In the genomic region with DNA sequence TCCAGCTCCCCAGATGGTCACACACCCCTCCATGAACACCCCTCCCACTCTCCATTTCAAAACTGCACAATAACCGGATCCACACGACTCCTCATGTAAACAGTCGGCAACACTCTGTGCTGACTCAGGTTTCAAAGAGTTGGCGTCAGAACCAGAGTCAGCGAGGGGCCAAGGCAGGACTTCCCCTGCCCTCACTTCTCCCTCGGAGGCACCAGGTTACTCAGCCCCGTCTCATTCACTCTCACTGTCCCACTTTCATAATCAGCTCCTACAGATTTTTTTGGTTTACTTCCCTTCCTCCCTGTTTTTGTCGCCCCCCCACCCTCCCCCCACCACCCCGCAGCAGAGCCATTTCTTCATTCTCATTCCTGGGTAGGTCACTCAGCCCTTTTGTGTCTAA, we compare ENCODE assay signal across 11 cellular contexts. TPM values are rescaled to one million over a fixed set of nuclear protein-coding genes. Genes with fewer than 3 reads are reported as not detected.
DNase-seq lines count a peak whose midpoint lies in the region; ATAC-seq, FAIRE-seq and TF ChIP-seq lines count a peak whose summit lies in the region.
"Had no signal": no experiment of that assay in that cellular context is flagged by ENCODE, and none has a peak within 500 bp of the region (broad histone marks: within the 10 kb centered on the region; RNA-seq: fewer than 3 reads in every experiment).

No MANE protein-coding gene starts in this region.

- no peak for TF ChIP-seq POLR2A in A549 (IDR thresholded peaks at IDR 0.05; ENCODE audit: low read length)

- H3K9me3 ChIP-seq in A549 (no peaks in the 10 kb centered on the region), Caco-2 (no peaks in the 10 kb centered on the region)
- H3K9me3 ChIP-seq: breast epithelium had no signal

- H3K4me1 Mint-ChIP-seq in T-cell = peaks cover 25 to 48% (median 28%) of the 10 kb centered on the region in 3 donors
- no peaks in the 10 kb centered on the region for H3K4me1 Mint-ChIP-seq in Caco-2 (ENCODE audit: low read depth, unreplicated experiment)

- peak; percentile 10 to 42 for DNase-seq in A549 (ENCODE audit: low read depth in 1 of 2, low spot score in 1 of 2)
- peak; percentile 39 for DNase-seq in GM03348 (ENCODE audit: low spot score)
- DNase-seq in T-cell = no peak
- peak; percentile 62 for DNase-seq in fibroblast of peridontal ligament (ENCODE audit: extremely low read depth)
- no peak for DNase-seq in NCI-H2227 treated with DMSO at 0.1 percent for 48 hours (lab: John Stamatoyannopoulos, UW)
- no peak for DNase-seq in activated CD8-positive, alpha-beta memory T cell treated with anti-CD3 and anti-CD28 coated beads, Interleukin-2, amount 50 U/mL, for 4 hours
- DNase-seq in Caco-2 = no peak
- DNase-seq: NCI-H187 had no signal

- H3K27me3 Mint-ChIP-seq in T-cell = peaks cover 0 to 4% of the 10 kb centered on the region in 2 donors
- H3K27me3 Mint-ChIP-seq in Caco-2 (ENCODE audit: insufficient read depth, unreplicated experiment) = no peaks in the 10 kb centered on the region

- WGBS in A549 (ENCODE audit: missing lambda C conversion rate) = 14% methylated on average over 8 of the region's 9 CpGs

- H3K4me1 ChIP-seq in A549 (peaks cover 22% of the 10 kb centered on the region; the same call in 2 of the 3 replicates), Caco-2 (no peaks in the 10 kb centered on the region)
- H3K4me1 ChIP-seq: breast epithelium had no signal

- POLR2A ChIA-PET in A549 (lab: Yijun Ruan, JAX) = no interaction called here
- POLR2A ChIA-PET in T-cell (lab: Charles Lee) = interaction anchor here in 1 of 2 donors (0.6 kb wide), 1 partner anchor 81 kb away, joined by 3 read pairs; no protein-coding TSS in a partner anchor
- POLR2A ChIA-PET in Caco-2 (lab: Charles Lee) = no interaction called here

- TF ChIP-seq EP300 in A549 (IDR thresholded peaks at IDR 0.05) = no peak

- intact Hi-C loops in Caco-2 (cut with micrococcal nuclease; ENCODE audit: unreplicated experiment) = no loop called here

- no TSS peak for BruUV-seq in Caco-2 (replicated peaks; lab: Mats Ljungman, UMichigan)

- ATAC-seq in A549 = no peak
- ATAC-seq in T-cell (replicated peaks in 1 of 4) = no peak
- no peak for ATAC-seq in HG03196 (IDR thresholded peaks at IDR 0.05; ENCODE audit: unreplicated experiment)

- no peak overlapping the region for H3K4me3 Mint-ChIP-seq in T-cell
- H3K4me3 Mint-ChIP-seq in Caco-2 (ENCODE audit: unreplicated experiment) = no peak overlapping the region

- H3K4me3 ChIP-seq in A549 (no peak overlapping the region), Caco-2 (ENCODE audit: low read depth, low read length) (no peak overlapping the region)
- H3K4me3 ChIP-seq: breast epithelium had no signal

- peaks cover 7% of the 10 kb centered on the region for H3K36me3 Mint-ChIP-seq in T-cell
- H3K36me3 Mint-ChIP-seq in Caco-2 (ENCODE audit: insufficient read depth, unreplicated experiment) = no peaks in the 10 kb centered on the region

- no peaks in the 10 kb centered on the region for H3K36me3 ChIP-seq in Caco-2 (ENCODE audit: control insufficient read depth, insufficient read depth, low read length)
- H3K36me3 ChIP-seq: breast epithelium had no signal

- FAIRE-seq in A549 (lab: Jason Lieb, UNC) = peak; percentile 98
- FAIRE-seq: GM19239 had no signal

- H3K9me3 Mint-ChIP-seq in T-cell = no peaks in the 10 kb centered on the region
- H3K9me3 Mint-ChIP-seq in Caco-2 (ENCODE audit: unreplicated experiment) = no peaks in the 10 kb centered on the region

- CTCF ChIA-PET in A549 (lab: Yijun Ruan, JAX) (interaction anchor here (0.5 to 1.0 kb wide), 2 partner anchors 8 to 64 kb away, joined by 3 read pairs; no protein-coding TSS in a partner anchor), T-cell (lab: Charles Lee) (no interaction called here), Caco-2 (lab: Charles Lee) (no interaction called here)

- no peaks in the 10 kb centered on the region for H3K27me3 ChIP-seq in Caco-2 (replicated peaks; ENCODE audit: control insufficient read depth, insufficient read depth, low read length)

- no peak for TF ChIP-seq CTCF in A549 (IDR thresholded peaks at IDR 0.05)
- no peak for TF ChIP-seq CTCF in Caco-2 (IDR thresholded peaks at IDR 0.05; ENCODE audit: insufficient read depth in 1 of 2, low read depth in 1 of 2, low read length in 1 of 2, severe bottlenecking in 1 of 2, unreplicated experiment in 1 of 2)

- TF ChIP-seq RAD21 in A549 (conservative IDR thresholded peaks at IDR 0.05 in 1 of 2, IDR thresholded peaks at IDR 0.05 in 1 of 2) = no peak

- peak overlapping the region in 1 of 2 experiments; percentile 60; a peak in 3 of 6 replicates for H3K27ac ChIP-seq in A549
- H3K27ac ChIP-seq: breast epithelium had no signal

- peak overlapping the region; percentile 51; the same call in 2 of the 3 replicates for H3K4me2 ChIP-seq in A549

- H3K27ac Mint-ChIP-seq in T-cell = peak overlapping the region; percentile 22 to 43
- no peak overlapping the region for H3K27ac Mint-ChIP-seq in Caco-2 (ENCODE audit: unreplicated experiment)

TF ChIP-seq in A549, 52 proteins besides CTCF, POLR2A, EP300 and RAD21:
- TF ChIP-seq MAFK (IDR thresholded peaks at IDR 0.05; ENCODE audit: partially characterized antibody) = peak; percentile 46
- TF ChIP-seq RCOR1 (IDR thresholded peaks at IDR 0.05; ENCODE audit: low read depth, low read length) = no peak

RNA-seq across cellular contexts. Expression of a gene that starts 2.7 kb away (rescaled TPM):
- polyA plus RNA-seq in A549 (2011; rRNA removed) = 83.2 and 131 TPM in 2 replicates
- 152 and 170 TPM in 2 replicates for polyA plus RNA-seq in A549 (2012; cell fraction: cytosol; rRNA removed)
- 196 and 199 TPM in 2 replicates for polyA plus RNA-seq in A549 (2012; cell fraction: nucleus; rRNA removed)
- 139 to 150 TPM (median 144 TPM) in 3 replicates for polyA plus RNA-seq in A549 (2017; fragmentation: RNase III; extraction: RNeasy Plus Mini Kit Qiagen cat#74134 plus additional on column Dnase treatment)
- polyA minus RNA-seq in A549 (2011; rRNA and poly(A)+ RNA removed) = 262 and 323 TPM in 2 replicates
- 100 to 1,000 TPM in 1 of 5 donors, 10 to 100 TPM in 4; 28.7 to 120 (median 59.7) TPM for total RNA-seq in T-cell
- 3.9 and 5.0 TPM in 2 replicates for total RNA-seq in Caco-2 (2022)

RNA-seq across cellular contexts. Expression of a gene that starts 18.5 kb away (rescaled TPM):
- polyA plus RNA-seq in A549 (2011; rRNA removed) (37.9 and 60.7 TPM in 2 replicates), A549 (2017; fragmentation: RNase III; extraction: RNeasy Plus Mini Kit Qiagen cat#74134 plus additional on column Dnase treatment) (47.2 to 49.0 TPM (median 47.4 TPM) in 3 replicates)
- polyA plus RNA-seq in A549 (2012; cell fraction: cytosol; rRNA removed) = 67.7 and 75.6 TPM in 2 replicates
- polyA plus RNA-seq in A549 (2012; cell fraction: nucleus; rRNA removed) = 145 and 169 TPM in 2 replicates
- polyA minus RNA-seq in A549 (2011; rRNA and poly(A)+ RNA removed) = 93.8 and 120 TPM in 2 replicates
- total RNA-seq in T-cell (100 to 1,000 TPM; 113 to 138 (median 122) TPM), Caco-2 (2022) (65.4 and 68.5 TPM in 2 replicates)

RNA-seq across cellular contexts. Expression of a gene that starts 40.1 kb away (rescaled TPM):
- polyA plus RNA-seq in A549 (2011; rRNA removed) = not detected in 2 replicates
- 0.01 TPM in 2 replicates for polyA plus RNA-seq in A549 (2012; cell fraction: cytosol; rRNA removed)
- 0.01 TPM in 1 of 2 replicates, not detected in the other for polyA plus RNA-seq in A549 (2012; cell fraction: nucleus; rRNA removed)
- polyA plus RNA-seq in A549 (2017; fragmentation: RNase III; extraction: RNeasy Plus Mini Kit Qiagen cat#74134 plus additional on column Dnase treatment) = 0.05 to 0.21 TPM (median 0.14 TPM) in 3 replicates
- not detected in 2 replicates for polyA minus RNA-seq in A549 (2011; rRNA and poly(A)+ RNA removed)
- total RNA-seq in T-cell = 1 to 10 TPM in 1 of 5 donors, under 1 TPM in 3, not detected in 1; 0.21 to 1.3 (median 0.81) TPM
- total RNA-seq in Caco-2 (2022) = not detected in 2 replicates
- total RNA-seq: breast epithelium had no signal

RNA-seq across cellular contexts. Expression of a gene that starts 50.2 kb away (rescaled TPM):
- polyA plus RNA-seq in A549 (2011; rRNA removed) (0.14 and 0.15 TPM in 2 replicates), A549 (2017; fragmentation: RNase III; extraction: RNeasy Plus Mini Kit Qiagen cat#74134 plus additional on column Dnase treatment) (0.49 to 0.91 TPM (median 0.54 TPM) in 3 replicates)
- 0.30 and 0.34 TPM in 2 replicates for polyA plus RNA-seq in A549 (2012; cell fraction: cytosol; rRNA removed)
- 1.3 and 1.5 TPM in 2 replicates for polyA plus RNA-seq in A549 (2012; cell fraction: nucleus; rRNA removed)
- 0.21 and 0.34 TPM in 2 replicates for polyA minus RNA-seq in A549 (2011; rRNA and poly(A)+ RNA removed)
- total RNA-seq in T-cell (10 to 100 TPM; 17.7 to 37.1 (median 26.5) TPM), Caco-2 (2022) (0.34 and 0.88 TPM in 2 replicates)

Comparison
In these comparisons a context has a peak if more than half of its experiments do, and no peak if none do; other contexts are left out.
1. DNase-seq: peak in A549 (2 of 2), GM03348 (single experiment) and fibroblast of peridontal ligament (single experiment); none in T-cell (0 of 34), NCI-H2227 treated with DMSO at 0.1 percent for 48 hours (single experiment), activated CD8-positive, alpha-beta memory T cell treated with anti-CD3 and anti-CD28 coated beads, Interleukin-2, amount 50 U/mL, for 4 hours (single experiment) and Caco-2 (0 of 2).